In the genomic region with DNA sequence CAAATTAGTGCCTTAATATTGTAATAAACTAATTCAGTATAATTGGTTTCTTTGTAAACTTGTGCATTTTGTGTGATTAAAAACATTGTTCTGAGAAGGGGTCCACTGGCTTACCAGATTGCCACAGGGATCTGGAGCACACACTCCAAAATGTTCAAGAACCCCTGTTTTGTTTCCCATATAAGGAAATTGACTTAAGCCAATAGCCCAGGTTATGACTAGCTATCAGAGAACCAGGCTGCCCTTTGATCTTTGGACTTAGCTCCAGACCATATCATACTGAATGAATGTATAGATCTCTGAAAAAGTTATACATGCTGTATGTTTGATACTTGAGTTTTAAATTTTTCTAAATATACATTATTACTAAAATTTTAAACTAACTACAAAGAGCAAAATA, we compare ENCODE assay signal across 33 cellular contexts.
"Had no signal": no experiment of that assay in that cellular context is flagged by ENCODE, and none has a peak within 500 bp of the region (broad histone marks: within the 10 kb centered on the region; RNA-seq: fewer than 3 reads in every experiment).

No MANE protein-coding gene starts in this region.

- ATAC-seq: activated CD4-positive, alpha-beta T cell treated with anti-CD3 and anti-CD28 coated beads for 36 hours; activated CD4-positive, CD25-positive, alpha-beta regulatory T cell treated with anti-CD3 and anti-CD28 coated beads, Interleukin-2, amount 50 U/mL, for 24 hours; activated naive CD4-positive, alpha-beta T cell treated with anti-CD3 and anti-CD28 coated beads, Interleukin-2, amount 50 U/mL, for 72 hours; activated T-cell treated with anti-CD3 and anti-CD28 coated beads, Interleukin-2, amount 50 U/mL, for 4 hours; activated T-cell treated with anti-CD3 and anti-CD28 coated beads, Interleukin-2, amount 50 U/mL, for 72 hours; activated T-helper 17 cell treated with anti-CD3 and anti-CD28 coated beads, Interleukin-2, amount 50 U/mL, for 72 hours; body of pancreas; WTC11 had no signal

- H3K27ac ChIP-seq: adrenal gland, body of pancreas, brain microvascular endothelial cell, breast epithelium, WERI-Rb-1 had no signal

- H3K4me1 ChIP-seq: adrenal gland, body of pancreas, breast epithelium had no signal

- H3K9me3 ChIP-seq: adrenal gland, body of pancreas, breast epithelium had no signal

- H3K4me3 ChIP-seq: adrenal gland, body of pancreas, breast epithelium had no signal

- H3K27me3 ChIP-seq: adrenal gland, body of pancreas, brain microvascular endothelial cell, breast epithelium had no signal

- H3K36me3 ChIP-seq: adrenal gland, brain microvascular endothelial cell, breast epithelium, WERI-Rb-1 had no signal

- DNase-seq: activated CD4-positive, alpha-beta memory T cell treated with anti-CD3 and anti-CD28 coated beads, Interleukin-2, amount 10 ng/mL, durations not matched to agents 7 days and 5 days; activated CD4-positive, alpha-beta T cell treated with anti-CD3 and anti-CD28 coated beads for 1 hour; activated CD4-positive, alpha-beta T cell treated with anti-CD3 and anti-CD28 coated beads for 36 hours; activated CD4-positive, alpha-beta T cell treated with anti-CD3 and anti-CD28 coated beads for 48 hours; activated CD4-positive, alpha-beta T cell treated with anti-CD3 and anti-CD28 coated beads, Interleukin-2, amount 10 ng/mL, durations not matched to agents 7 days and 5 days; activated CD4-positive, alpha-beta T cell treated with anti-CD3 and anti-CD28 coated beads, Interleukin-2, amount 50 U/mL, for 48 hours; activated CD4-positive, CD25-positive, alpha-beta regulatory T cell; activated CD8-positive, alpha-beta memory T cell treated with anti-CD3 and anti-CD28 coated beads, Interleukin-2, amount 50 U/mL, for 4 hours; activated effector memory CD4-positive, alpha-beta T cell treated with anti-CD3 and anti-CD28 coated beads, Interleukin-2, amount 50 U/mL, for 16 hours; activated gamma-delta T cell treated with Interleukin-2 at 50 U/mL for 16 hours; activated naive CD4-positive, alpha-beta T cell; activated naive CD4-positive, alpha-beta T cell treated with anti-CD3 and anti-CD28 coated beads for 36 hours; activated naive CD4-positive, alpha-beta T cell treated with anti-CD3 and anti-CD28 coated beads, Interleukin-2, amount 50 U/mL, for 16 hours; activated naive CD8-positive, alpha-beta T cell treated with anti-CD3 and anti-CD28 coated beads for 36 hours; activated T-cell treated with anti-CD3 and anti-CD28 coated beads for 4 hours; activated T-cell treated with anti-CD3 and anti-CD28 coated beads, Interleukin-2, amount 50 U/mL, for 1 hour; activated T-cell treated with anti-CD3 and anti-CD28 coated beads, Interleukin-2, amount 50 U/mL, for 4 hours; activated T-cell treated with anti-CD3 and anti-CD28 coated beads, Interleukin-2, amount 50 U/mL, for 72 hours; adrenal gland; amniotic stem cell; aorta; body of pancreas; brain microvascular endothelial cell; central memory CD4-positive, alpha-beta T cell; T-helper 1 cell; T-helper 2 cell; T-helper 9 cell; WERI-Rb-1 had no signal
